20 cellular contexts compared by ENCODE assay signal in genomic region chr10:50544857-50545429, GRCh38.
A peak's percentile ranks its signal among the peaks of the same experiment; 100 is the strongest.
DNase-seq lines count a peak whose midpoint lies in the region; ATAC-seq and TF ChIP-seq lines count a peak whose summit lies in the region.
"Had no signal": no experiment of that assay in that cellular context is flagged by ENCODE, and none has a peak within 500 bp of the region (broad histone marks: within the 10 kb centered on the region; RNA-seq: fewer than 3 reads in every experiment).

No MANE protein-coding gene starts in this region.

- no peak overlapping the region for H3K4me3 Mint-ChIP-seq in endodermal cell
- H3K4me3 Mint-ChIP-seq in activated CD8-positive, alpha-beta memory T cell treated with anti-CD3 and anti-CD28 coated beads, Interleukin-2, amount 10 ng/mL, durations not matched to agents 7 days and 5 days = no peak overlapping the region
- H3K4me3 Mint-ChIP-seq: mesothelial cell of epicardium, neural progenitor cell had no signal

- H3K9me3 ChIP-seq in endodermal cell (ENCODE audit: control insufficient read depth, low read length) (peaks cover 3% of the 10 kb centered on the region), testis (no peaks in the 10 kb centered on the region)
- H3K9me3 ChIP-seq: gastroesophageal sphincter, vagina had no signal

- no peak overlapping the region for H3K4me3 ChIP-seq in endodermal cell (ENCODE audit: low read length)
- H3K4me3 ChIP-seq in testis = no peak overlapping the region
- H3K4me3 ChIP-seq: gastroesophageal sphincter, neural progenitor cell, skin epidermis, vagina had no signal

- TF ChIP-seq CTCF in endodermal cell (conservative IDR thresholded peaks at IDR 0.05) (no peak), testis (IDR thresholded peaks at IDR 0.05) (no peak)

- peaks cover 6% of the 10 kb centered on the region for H3K4me1 ChIP-seq in endodermal cell (ENCODE audit: control insufficient read depth, insufficient read depth, low read length)
- peaks cover 3% of the 10 kb centered on the region for H3K4me1 ChIP-seq in testis
- H3K4me1 ChIP-seq: neural progenitor cell had no signal

- WGBS in endodermal cell (ENCODE audit: insufficient coverage in 1 of 2, insufficient read length in 1 of 2), 2 experiments = 87 to 90% methylated on average over 1 to 6 of the region's 6 CpGs
- WGBS in testis, 2 donors = 86 to 88% methylated on average over 6 of the region's 6 CpGs

- H3K27ac ChIP-seq in endodermal cell (ENCODE audit: low read depth, low read length) (no peak overlapping the region), substantia nigra (ENCODE audit: low read depth, low read length, poor library complexity, severe bottlenecking) (peak overlapping the region; percentile 18), testis (no peak overlapping the region)
- H3K27ac ChIP-seq: gastroesophageal sphincter, neural progenitor cell, vagina had no signal

- H3K27me3 Mint-ChIP-seq in endodermal cell (ENCODE audit: insufficient read depth) = no peaks in the 10 kb centered on the region
- no peaks in the 10 kb centered on the region for H3K27me3 Mint-ChIP-seq in activated CD8-positive, alpha-beta memory T cell treated with anti-CD3 and anti-CD28 coated beads, Interleukin-2, amount 10 ng/mL, durations not matched to agents 7 days and 5 days

- H3K4me1 Mint-ChIP-seq in endodermal cell = peaks cover 31% of the 10 kb centered on the region
- peaks cover 49% of the 10 kb centered on the region for H3K4me1 Mint-ChIP-seq in activated CD8-positive, alpha-beta memory T cell treated with anti-CD3 and anti-CD28 coated beads, Interleukin-2, amount 10 ng/mL, durations not matched to agents 7 days and 5 days

- peak overlapping the region; percentile 71 to 86 for H3K27ac Mint-ChIP-seq in activated naive CD4-positive, alpha-beta T cell treated with anti-CD3 and anti-CD28 coated beads, Interleukin-2, amount 50 U/mL, for 72 hours
- H3K27ac Mint-ChIP-seq in endodermal cell = peak overlapping the region; percentile 67
- H3K27ac Mint-ChIP-seq in activated CD8-positive, alpha-beta memory T cell treated with anti-CD3 and anti-CD28 coated beads, Interleukin-2, amount 10 ng/mL, durations not matched to agents 7 days and 5 days = no peak overlapping the region
- H3K27ac Mint-ChIP-seq: mesothelial cell of epicardium, neural progenitor cell had no signal

- peaks cover 3 to 17% of the 10 kb centered on the region in 2 donors for H3K9me3 Mint-ChIP-seq in activated naive CD4-positive, alpha-beta T cell treated with anti-CD3 and anti-CD28 coated beads, Interleukin-2, amount 50 U/mL, for 72 hours
- H3K9me3 Mint-ChIP-seq in endodermal cell = peaks cover 20% of the 10 kb centered on the region
- H3K9me3 Mint-ChIP-seq in activated CD8-positive, alpha-beta memory T cell treated with anti-CD3 and anti-CD28 coated beads, Interleukin-2, amount 10 ng/mL, durations not matched to agents 7 days and 5 days (ENCODE audit: low read depth) = peaks cover 2% of the 10 kb centered on the region

- TF ChIP-seq POLR2A in testis (IDR thresholded peaks at IDR 0.05) = no peak

- intact Hi-C loops in testis (cut with DNase I; ENCODE audit: low total_unique reads) = no loop called here

- peaks cover 0 to 32% of the 10 kb centered on the region in 2 donors for H3K36me3 Mint-ChIP-seq in activated naive CD4-positive, alpha-beta T cell treated with anti-CD3 and anti-CD28 coated beads, Interleukin-2, amount 50 U/mL, for 72 hours
- H3K36me3 Mint-ChIP-seq in endodermal cell (ENCODE audit: low read depth) = peaks cover 7% of the 10 kb centered on the region
- H3K36me3 Mint-ChIP-seq in activated CD8-positive, alpha-beta memory T cell treated with anti-CD3 and anti-CD28 coated beads, Interleukin-2, amount 10 ng/mL, durations not matched to agents 7 days and 5 days = peaks cover 33% of the 10 kb centered on the region
- H3K36me3 Mint-ChIP-seq: neural progenitor cell had no signal

- CTCF ChIA-PET in activated CD8-positive, alpha-beta memory T cell treated with anti-CD3 and anti-CD28 coated beads, Interleukin-2, amount 10 ng/mL, durations not matched to agents 7 days and 5 days (lab: Charles Lee) = interaction anchor here (1.2 to 1.3 kb wide), 3 partner anchors 8 to 35 kb away, joined by 3 to 4 read pairs (median 3); no protein-coding TSS in a partner anchor

- H3K9ac ChIP-seq in endodermal cell (ENCODE audit: extremely low read depth, low read length, poor library complexity, severe bottlenecking) = no peak overlapping the region
- H3K9ac ChIP-seq: neural progenitor cell had no signal

- no peak for DNase-seq in activated naive CD4-positive, alpha-beta T cell treated with anti-CD3 and anti-CD28 coated beads, Interleukin-2, amount 50 U/mL, for 72 hours (ENCODE audit: low spot score in 2 of 2)
- no peak for DNase-seq in activated naive CD4-positive, alpha-beta T cell treated with anti-CD3 and anti-CD28 coated beads, Interleukin-2, amount 50 U/mL, for 16 hours
- peak; percentile 63 for DNase-seq in OCI-M1 (lab: John Stamatoyannopoulos, UW)
- no peak for DNase-seq in endodermal cell
- no peak for DNase-seq in substantia nigra (lab: John Stamatoyannopoulos, UW)
- DNase-seq in activated CD8-positive, alpha-beta memory T cell treated with anti-CD3 and anti-CD28 coated beads, Interleukin-2, amount 10 ng/mL, durations not matched to agents 7 days and 5 days = no peak
- DNase-seq in HCEC 1CT = no peak
- DNase-seq in testis = no peak
- DNase-seq: activated CD4-positive, alpha-beta T cell treated with anti-CD3 and anti-CD28 coated beads, Interleukin-2, amount 50 U/mL, for 48 hours; caudate nucleus; DMS79 treated with DMSO at 0.1 percent for 48 hours; NCI-H1105 treated with DMSO at 0.1 percent for 48 hours; NCI-H2081 treated with DMSO at 0.1 percent for 48 hours; NCI-H524 treated with DMSO at 0.1 percent for 48 hours; stimulated activated CD4-positive, alpha-beta T cell treated with anti-CD3 and anti-CD28 coated beads, Interleukin-4, amount 100 ng/mL, for 1 hour had no signal

- H3K36me3 ChIP-seq in endodermal cell (ENCODE audit: control insufficient read depth, insufficient read depth, low read length) (no peaks in the 10 kb centered on the region), testis (ENCODE audit: low read depth, missing control alignments) (no peaks in the 10 kb centered on the region)
- H3K36me3 ChIP-seq: gastroesophageal sphincter, neural progenitor cell, vagina had no signal

- peak in 1 of 2 donors; percentile 6 for ATAC-seq in activated naive CD4-positive, alpha-beta T cell treated with anti-CD3 and anti-CD28 coated beads, Interleukin-2, amount 50 U/mL, for 72 hours
- ATAC-seq in activated CD8-positive, alpha-beta memory T cell treated with anti-CD3 and anti-CD28 coated beads, Interleukin-2, amount 10 ng/mL, durations not matched to agents 7 days and 5 days = no peak
- ATAC-seq: gastroesophageal sphincter had no signal

- H3K27me3 ChIP-seq in endodermal cell (ENCODE audit: control insufficient read depth, insufficient read depth, low read length, poor library complexity, severe bottlenecking) = no peaks in the 10 kb centered on the region
- H3K27me3 ChIP-seq in testis = no peaks in the 10 kb centered on the region
- H3K27me3 ChIP-seq: gastroesophageal sphincter, neural progenitor cell, vagina had no signal
